11 cellular contexts compared by ENCODE assay signal in the genomic region with DNA sequence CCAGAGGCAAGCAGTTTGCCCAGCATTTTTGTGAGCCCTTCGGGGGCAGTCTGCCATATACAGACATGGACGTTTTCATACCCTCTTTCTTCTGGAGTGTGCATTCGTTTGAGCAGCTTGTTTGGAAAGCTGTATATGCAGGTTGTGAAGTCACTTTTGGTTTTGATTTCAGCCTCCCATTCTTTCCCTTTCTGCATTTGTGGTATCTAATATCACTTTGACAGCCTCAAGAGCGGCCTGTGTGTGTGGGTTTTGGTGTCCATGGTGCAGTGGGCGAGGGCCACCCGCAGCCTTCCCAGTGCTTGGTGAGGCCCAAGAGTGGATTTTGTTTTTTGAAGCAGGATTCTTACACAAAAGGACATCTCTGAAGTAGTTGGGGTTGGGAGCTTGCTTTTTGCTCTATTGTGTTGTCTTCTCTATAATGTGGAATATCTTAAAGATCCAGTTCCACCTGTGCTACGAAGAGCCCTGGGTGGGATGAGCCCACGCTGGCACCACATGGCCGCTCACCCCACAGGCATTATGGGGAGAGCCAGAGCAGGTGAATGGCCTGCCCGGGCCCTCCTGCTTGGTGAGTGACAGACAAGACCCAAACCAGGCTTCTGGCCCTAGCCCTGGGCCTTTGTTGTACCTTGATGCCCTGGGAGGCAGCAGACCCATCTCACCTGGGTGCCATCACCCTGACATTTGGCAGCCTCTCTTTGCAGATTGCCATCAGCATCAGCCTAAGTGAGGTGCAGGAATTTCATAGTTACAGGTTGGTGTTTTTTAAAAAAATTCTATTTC. TPM values are rescaled to one million over a fixed set of nuclear protein-coding genes. Genes with fewer than 3 reads are reported as not detected.
A peak's percentile ranks its signal among the peaks of the same experiment; 100 is the strongest.
DNase-seq lines count a peak whose midpoint lies in the region; ATAC-seq and FAIRE-seq lines count a peak whose summit lies in the region.
"Had no signal": no experiment of that assay in that cellular context is flagged by ENCODE, and none has a peak within 500 bp of the region (broad histone marks: within the 10 kb centered on the region; RNA-seq: fewer than 3 reads in every experiment).

No MANE protein-coding gene starts in this region.

- peak in 1 of 3 donors; percentile 65 for DNase-seq in CD4-positive, CD25-positive, alpha-beta regulatory T cell
- DNase-seq in NCI-H128 (lab: John Stamatoyannopoulos, UW; ENCODE audit: unreplicated experiment) (peak; percentile 34), cerebellum (ENCODE audit: low spot score) (no peak), urothelium cell line (ENCODE audit: low spot score) (no peak), glomerular visceral epithelial cell (ENCODE audit: extremely low spot score) (no peak)
- DNase-seq: amniotic stem cell had no signal

- FAIRE-seq in urothelium cell line (lab: Jason Lieb, UNC) = no peak
- FAIRE-seq: K562 had no signal

- H3K4me3 ChIP-seq in CD4-positive, CD25-positive, alpha-beta regulatory T cell (ENCODE audit: low read depth, low read length) = peak overlapping the region; percentile 83
- H3K4me3 ChIP-seq: K562 had no signal

- no peaks in the 10 kb centered on the region for H3K27me3 ChIP-seq in CD4-positive, CD25-positive, alpha-beta regulatory T cell (ENCODE audit: control insufficient read depth, insufficient read depth, low read length)

- no peaks in the 10 kb centered on the region for H3K9me3 Mint-ChIP-seq in CD4-positive, CD25-positive, alpha-beta regulatory T cell
- H3K9me3 Mint-ChIP-seq in dendritic cell treated with granulocyte-macrophage colony-stimulating factor and Interleukin-4, amounts not matched to agents 40 ng/mL and 50 ng/mL, for 4 days = no peaks in the 10 kb centered on the region
- H3K9me3 Mint-ChIP-seq: type B pancreatic cell had no signal

- H3K27me3 Mint-ChIP-seq in CD4-positive, CD25-positive, alpha-beta regulatory T cell = no peaks in the 10 kb centered on the region
- no peaks in the 10 kb centered on the region for H3K27me3 Mint-ChIP-seq in dendritic cell treated with granulocyte-macrophage colony-stimulating factor and Interleukin-4, amounts not matched to agents 40 ng/mL and 50 ng/mL, for 4 days
- H3K27me3 Mint-ChIP-seq: type B pancreatic cell had no signal

- intact Hi-C loops in dendritic cell treated with granulocyte-macrophage colony-stimulating factor and Interleukin-4, amounts not matched to agents 40 ng/mL and 50 ng/mL, for 4 days (cut with micrococcal nuclease) = no loop called here

- peaks cover 97% of the 10 kb centered on the region for H3K4me1 ChIP-seq in CD4-positive, CD25-positive, alpha-beta regulatory T cell (ENCODE audit: control insufficient read depth, insufficient read depth, low read length, poor library complexity, severe bottlenecking)

- H3K4me3 Mint-ChIP-seq in CD4-positive, CD25-positive, alpha-beta regulatory T cell = peak overlapping the region; percentile 66 to 82 (median 68)
- H3K4me3 Mint-ChIP-seq in dendritic cell treated with granulocyte-macrophage colony-stimulating factor and Interleukin-4, amounts not matched to agents 40 ng/mL and 50 ng/mL, for 4 days = no peak overlapping the region
- H3K4me3 Mint-ChIP-seq: type B pancreatic cell had no signal

- peak; percentile 24 to 41 for ATAC-seq in CD4-positive, CD25-positive, alpha-beta regulatory T cell (ENCODE audit: low read depth in 2 of 2)
- peak; percentile 61 for ATAC-seq in GM18867 (IDR thresholded peaks at IDR 0.05; ENCODE audit: unreplicated experiment)
- ATAC-seq in GM21576 (IDR thresholded peaks at IDR 0.05; ENCODE audit: unreplicated experiment) = no peak
- ATAC-seq: K562 had no signal

- no peaks in the 10 kb centered on the region for H3K36me3 ChIP-seq in CD4-positive, CD25-positive, alpha-beta regulatory T cell (ENCODE audit: control insufficient read depth, insufficient read depth, low read length)

- H3K27ac ChIP-seq in CD4-positive, CD25-positive, alpha-beta regulatory T cell (ENCODE audit: insufficient read depth, low read length, poor library complexity, severe bottlenecking) = peak overlapping the region; percentile 64

- peaks cover 20 to 98% (median 71%) of the 10 kb centered on the region in 4 donors for H3K4me1 Mint-ChIP-seq in CD4-positive, CD25-positive, alpha-beta regulatory T cell
- peaks cover 88% of the 10 kb centered on the region for H3K4me1 Mint-ChIP-seq in dendritic cell treated with granulocyte-macrophage colony-stimulating factor and Interleukin-4, amounts not matched to agents 40 ng/mL and 50 ng/mL, for 4 days (ENCODE audit: low read depth)

- H3K36me3 Mint-ChIP-seq in CD4-positive, CD25-positive, alpha-beta regulatory T cell = peaks cover 8% of the 10 kb centered on the region
- peaks cover 12% of the 10 kb centered on the region for H3K36me3 Mint-ChIP-seq in dendritic cell treated with granulocyte-macrophage colony-stimulating factor and Interleukin-4, amounts not matched to agents 40 ng/mL and 50 ng/mL, for 4 days (ENCODE audit: low read depth)
- H3K36me3 Mint-ChIP-seq: type B pancreatic cell had no signal

- H3K27ac Mint-ChIP-seq in CD4-positive, CD25-positive, alpha-beta regulatory T cell = peak overlapping the region; percentile 65 to 72 (median 67)
- H3K27ac Mint-ChIP-seq in dendritic cell treated with granulocyte-macrophage colony-stimulating factor and Interleukin-4, amounts not matched to agents 40 ng/mL and 50 ng/mL, for 4 days = peak overlapping the region; percentile 52
- H3K27ac Mint-ChIP-seq: type B pancreatic cell had no signal

- no peaks in the 10 kb centered on the region for H3K9me3 ChIP-seq in CD4-positive, CD25-positive, alpha-beta regulatory T cell (ENCODE audit: control insufficient read depth in 2 of 2, low read length in 2 of 2)

RNA-seq across cellular contexts. Expression of a gene that starts 29.5 kb away (rescaled TPM):
- total RNA-seq in CD4-positive, CD25-positive, alpha-beta regulatory T cell = 106 TPM
- polyA plus RNA-seq in CD4-positive, CD25-positive, alpha-beta regulatory T cell = 10 to 100 TPM; 27.9 to 36.3 (median 30.7) TPM
- 81.7 TPM for total RNA-seq in cerebellum
